14 cellular contexts compared by ENCODE assay signal in the genomic region with DNA sequence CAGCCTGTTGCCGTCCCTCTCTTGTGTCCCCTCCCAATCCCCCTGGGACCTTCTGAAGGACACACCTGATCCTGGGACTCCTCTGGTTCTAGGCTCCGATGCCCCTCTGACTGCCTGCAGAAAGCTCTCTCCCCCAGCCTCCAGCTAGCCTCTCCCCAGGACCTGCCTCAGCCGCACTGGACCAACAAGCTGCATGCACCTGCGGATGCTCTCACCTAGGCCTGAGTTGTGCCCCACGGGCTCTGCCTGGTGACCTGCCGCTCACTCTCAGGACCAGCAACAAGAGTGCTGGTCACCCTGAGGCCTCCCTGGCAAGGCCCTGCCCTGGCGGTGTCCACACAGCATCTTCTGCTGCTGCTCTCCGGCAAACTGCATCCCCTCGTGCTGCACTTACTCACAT.
"Had no signal": no experiment of that assay in that cellular context is flagged by ENCODE, and none has a peak within 500 bp of the region (broad histone marks: within the 10 kb centered on the region; RNA-seq: fewer than 3 reads in every experiment).

No MANE protein-coding gene starts in this region.

- H3K27ac ChIP-seq: esophagus squamous epithelium, thyroid gland had no signal

- DNase-seq: activated CD4-positive, alpha-beta T cell treated with anti-CD3 and anti-CD28 coated beads, Interleukin-2, amount 10 ng/mL, durations not matched to agents 24 days and 14 days; activated CD4-positive, CD25-positive, alpha-beta regulatory T cell; activated CD8-positive, alpha-beta T cell treated with anti-CD3 and anti-CD28 coated beads for 36 hours; activated naive CD4-positive, alpha-beta T cell treated with anti-CD3 and anti-CD28 coated beads, Interleukin-2, amount 50 U/mL, for 16 hours; activated T-cell treated with anti-CD3 and anti-CD28 coated beads, Interleukin-2, amount 50 U/mL, for 1 hour; adrenal gland; effector memory CD4-positive, alpha-beta T cell; esophagus squamous epithelium; mammary epithelial cell; small intestine; stimulated activated CD4-positive, alpha-beta T cell treated with anti-CD3 and anti-CD28 coated beads, Interleukin-4, amount 100 ng/mL, for 1 hour; thyroid gland had no signal

- H3K9me3 Mint-ChIP-seq: activated CD4-positive, alpha-beta T cell treated with anti-CD3 and anti-CD28 coated beads, Interleukin-2, amount 10 ng/mL, durations not matched to agents 24 days and 14 days; activated CD8-positive, alpha-beta T cell treated with anti-CD3 and anti-CD28 coated beads for 36 hours; dendritic cell treated with granulocyte-macrophage colony-stimulating factor and Interleukin-4, amounts not matched to agents 40 ng/mL and 50 ng/mL, for 4 days had no signal

- H3K36me3 ChIP-seq: adrenal gland, thyroid gland had no signal

- ATAC-seq: activated CD8-positive, alpha-beta T cell treated with anti-CD3 and anti-CD28 coated beads for 36 hours had no signal

- H3K4me1 Mint-ChIP-seq: neural crest cell had no signal

- H3K4me3 ChIP-seq: adrenal gland, esophagus squamous epithelium, thyroid gland had no signal

- H3K27me3 ChIP-seq: adrenal gland, esophagus squamous epithelium, thyroid gland had no signal

- H3K9me3 ChIP-seq: adrenal gland, esophagus squamous epithelium, thyroid gland had no signal

- H3K27me3 Mint-ChIP-seq: activated CD4-positive, alpha-beta T cell treated with anti-CD3 and anti-CD28 coated beads, Interleukin-2, amount 10 ng/mL, durations not matched to agents 24 days and 14 days; activated CD8-positive, alpha-beta T cell treated with anti-CD3 and anti-CD28 coated beads for 36 hours; dendritic cell treated with granulocyte-macrophage colony-stimulating factor and Interleukin-4, amounts not matched to agents 40 ng/mL and 50 ng/mL, for 4 days had no signal

- H3K4me3 Mint-ChIP-seq: activated CD4-positive, alpha-beta T cell treated with anti-CD3 and anti-CD28 coated beads, Interleukin-2, amount 10 ng/mL, durations not matched to agents 24 days and 14 days; activated CD8-positive, alpha-beta T cell treated with anti-CD3 and anti-CD28 coated beads for 36 hours; dendritic cell treated with granulocyte-macrophage colony-stimulating factor and Interleukin-4, amounts not matched to agents 40 ng/mL and 50 ng/mL, for 4 days; neural crest cell had no signal

- H3K27ac Mint-ChIP-seq: activated CD4-positive, alpha-beta T cell treated with anti-CD3 and anti-CD28 coated beads, Interleukin-2, amount 10 ng/mL, durations not matched to agents 24 days and 14 days; activated CD8-positive, alpha-beta T cell treated with anti-CD3 and anti-CD28 coated beads for 36 hours; dendritic cell treated with granulocyte-macrophage colony-stimulating factor and Interleukin-4, amounts not matched to agents 40 ng/mL and 50 ng/mL, for 4 days had no signal

- H3K4me1 ChIP-seq: esophagus squamous epithelium had no signal
